Comparison of ENCODE assay signal across 22 cellular contexts in the genomic region with DNA sequence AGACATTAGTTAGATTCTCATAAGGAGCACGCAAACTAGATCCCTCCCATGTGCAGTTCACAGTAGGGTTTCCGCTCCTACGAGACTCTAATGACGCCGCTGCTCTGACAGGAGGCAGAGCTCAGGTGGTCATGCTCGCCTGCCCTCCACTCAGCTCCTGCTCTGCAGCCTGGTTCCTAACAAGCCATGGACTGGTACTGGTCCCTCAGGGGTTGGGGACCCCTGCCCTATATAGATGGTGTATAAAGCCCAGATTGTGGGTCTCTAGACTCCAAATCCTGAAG.
"Had no signal": no experiment of that assay in that cellular context is flagged by ENCODE, and none has a peak within 500 bp of the region (broad histone marks: within the 10 kb centered on the region; RNA-seq: fewer than 3 reads in every experiment).

No MANE protein-coding gene starts in this region.

- H3K27ac Mint-ChIP-seq: activated CD8-positive, alpha-beta T cell treated with anti-CD3 and anti-CD28 coated beads, Interleukin-2, amount 10 ng/mL, durations not matched to agents 7 days and 5 days; activated naive CD8-positive, alpha-beta T cell; natural killer cell had no signal

- FAIRE-seq: keratinocyte, TTC549 had no signal

- H3K9me3 ChIP-seq: esophagus squamous epithelium, tibial artery, vagina had no signal

- H3K9me3 Mint-ChIP-seq: natural killer cell had no signal

- H3K36me3 Mint-ChIP-seq: activated naive CD8-positive, alpha-beta T cell; natural killer cell had no signal

- H3K4me1 ChIP-seq: esophagus squamous epithelium, left ventricle myocardium inferior, tibial artery, vagina had no signal

- H3K27me3 ChIP-seq: brain microvascular endothelial cell, tibial artery, vagina had no signal

- H3K4me1 Mint-ChIP-seq: natural killer cell had no signal

- H3K4me3 ChIP-seq: esophagus squamous epithelium, left ventricle myocardium inferior, tibial artery, vagina had no signal

- H3K36me3 ChIP-seq: brain microvascular endothelial cell, esophagus squamous epithelium, left ventricle myocardium inferior, tibial artery, vagina had no signal

- H3K27ac ChIP-seq: brain microvascular endothelial cell, esophagus squamous epithelium, left ventricle myocardium inferior, tibial artery, vagina had no signal

- ATAC-seq: activated CD8-positive, alpha-beta T cell treated with anti-CD3 and anti-CD28 coated beads, Interleukin-2, amount 10 ng/mL, durations not matched to agents 7 days and 5 days; natural killer cell had no signal

- H3K4me3 Mint-ChIP-seq: activated CD8-positive, alpha-beta T cell treated with anti-CD3 and anti-CD28 coated beads, Interleukin-2, amount 10 ng/mL, durations not matched to agents 7 days and 5 days; activated naive CD8-positive, alpha-beta T cell; natural killer cell; WTC11 had no signal

- DNase-seq: activated CD4-positive, alpha-beta T cell treated with anti-CD3 and anti-CD28 coated beads for 48 hours; activated CD8-positive, alpha-beta memory T cell treated with anti-CD3 and anti-CD28 coated beads, Interleukin-2, amount 50 U/mL, for 4 hours; activated CD8-positive, alpha-beta T cell treated with anti-CD3 and anti-CD28 coated beads, Interleukin-2, amount 10 ng/mL, durations not matched to agents 7 days and 5 days; activated effector memory CD4-positive, alpha-beta T cell treated with anti-CD3 and anti-CD28 coated beads, Interleukin-2, amount 50 U/mL, for 16 hours; activated T-cell treated with anti-CD3 and anti-CD28 coated beads, Interleukin-2, amount 50 U/mL, for 48 hours; amygdala; brain microvascular endothelial cell; cortex of kidney; effector CD4-positive, alpha-beta T cell; esophagus squamous epithelium; hippocampal formation; left ventricle myocardium inferior; natural killer cell; nucleus accumbens; stimulated activated CD4-positive, alpha-beta T cell treated with anti-CD3 and anti-CD28 coated beads, Interleukin-2, amount 100 ng/mL, for 48 hours; stimulated activated naive CD4-positive, alpha-beta T cell; tibial artery had no signal
